ENCODE assay signal across 8 cellular contexts in the genomic region with DNA sequence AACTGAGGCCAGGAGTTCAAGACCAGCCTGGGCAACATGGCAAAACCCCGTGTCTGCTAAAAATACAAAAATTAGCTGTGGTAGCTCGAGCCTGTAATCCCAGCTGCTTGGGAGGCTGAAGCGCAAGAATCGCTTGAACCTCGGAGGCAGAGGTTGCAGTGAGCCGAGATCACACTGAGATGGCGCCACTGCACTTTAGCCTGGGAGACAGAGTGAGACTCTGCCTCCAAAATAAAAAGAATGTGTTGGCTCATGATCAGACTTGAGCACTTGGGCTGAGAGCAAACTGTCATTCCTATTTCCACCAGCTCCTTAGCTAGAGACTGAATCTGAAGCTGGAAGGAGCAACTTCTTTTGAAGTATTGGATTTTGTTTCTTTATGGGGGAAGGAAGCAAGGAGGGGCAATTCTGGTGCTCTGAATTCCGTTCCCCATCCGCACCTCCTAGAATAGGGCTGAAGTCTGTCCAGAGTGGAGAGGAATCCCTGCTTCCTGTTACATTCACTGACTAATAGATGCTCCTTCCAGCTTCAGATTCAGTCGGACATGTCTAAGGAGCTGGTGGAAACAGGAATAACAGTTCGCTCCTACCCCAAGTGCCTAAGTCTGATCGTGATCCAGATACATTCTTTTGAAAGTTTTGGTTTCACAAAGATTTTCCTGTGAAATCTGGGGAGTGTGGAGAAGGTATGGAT. TPM values are rescaled to one million over a fixed set of nuclear protein-coding genes. Genes with fewer than 3 reads are reported as not detected.
DNase-seq lines count a peak whose midpoint lies in the region; ATAC-seq lines count a peak whose summit lies in the region.

No MANE protein-coding gene starts in this region.

- no peak overlapping the region for H3K4me3 Mint-ChIP-seq in dendritic cell treated with granulocyte-macrophage colony-stimulating factor and Interleukin-4, amounts not matched to agents 40 ng/mL and 50 ng/mL, for 4 days
- peak overlapping the region in 1 of 8 donors; percentile 47 for H3K4me3 Mint-ChIP-seq in naive B cell

- H3K27ac Mint-ChIP-seq in dendritic cell treated with granulocyte-macrophage colony-stimulating factor and Interleukin-4, amounts not matched to agents 40 ng/mL and 50 ng/mL, for 4 days: peak overlapping the region; percentile 11
- peak overlapping the region in 5 of 6 donors; percentile 37 to 89 (median 47) for H3K27ac Mint-ChIP-seq in naive B cell

- DNase-seq in A172 (ENCODE audit: low spot score): peak; percentile 26
- peak; percentile 62 for DNase-seq in ELF-1 (ENCODE audit: low read depth, low spot score)
- DNase-seq in RPMI8226: peak; percentile 60
- no peak for DNase-seq in naive B cell
- no peak for DNase-seq in stimulated activated naive CD8-positive, alpha-beta T cell treated with anti-CD3 and anti-CD28 coated beads, Interleukin-15, Interleukin-2, amounts not matched to agents 100 U/mL and 50 U/mL, for 24 hours

- no peak for ATAC-seq in naive B cell (ENCODE audit: low read depth in 2 of 2)
- ATAC-seq in HG02571 (IDR thresholded peaks at IDR 0.05; ENCODE audit: unreplicated experiment): no peak
- no peak for ATAC-seq in stimulated activated naive CD8-positive, alpha-beta T cell treated with anti-CD3 and anti-CD28 coated beads, Interleukin-15, Interleukin-2, amounts not matched to agents 100 U/mL and 50 U/mL, for 24 hours
- no peak for ATAC-seq in GM19324 (IDR thresholded peaks at IDR 0.05; ENCODE audit: low FRiP score, unreplicated experiment)

- peaks cover 35% of the 10 kb centered on the region for H3K4me1 Mint-ChIP-seq in dendritic cell treated with granulocyte-macrophage colony-stimulating factor and Interleukin-4, amounts not matched to agents 40 ng/mL and 50 ng/mL, for 4 days (ENCODE audit: low read depth)
- H3K4me1 Mint-ChIP-seq in naive B cell: peaks cover 21 to 41% (median 31%) of the 10 kb centered on the region in 3 donors

- intact Hi-C loops in dendritic cell treated with granulocyte-macrophage colony-stimulating factor and Interleukin-4, amounts not matched to agents 40 ng/mL and 50 ng/mL, for 4 days (cut with micrococcal nuclease): no loop called here

- H3K36me3 Mint-ChIP-seq in dendritic cell treated with granulocyte-macrophage colony-stimulating factor and Interleukin-4, amounts not matched to agents 40 ng/mL and 50 ng/mL, for 4 days (ENCODE audit: low read depth): peaks cover 62% of the 10 kb centered on the region
- no peaks in the 10 kb centered on the region for H3K36me3 Mint-ChIP-seq in naive B cell

- no peaks in the 10 kb centered on the region for H3K27me3 Mint-ChIP-seq in dendritic cell treated with granulocyte-macrophage colony-stimulating factor and Interleukin-4, amounts not matched to agents 40 ng/mL and 50 ng/mL, for 4 days
- no peaks in the 10 kb centered on the region for H3K27me3 Mint-ChIP-seq in naive B cell

- no peaks in the 10 kb centered on the region for H3K9me3 Mint-ChIP-seq in dendritic cell treated with granulocyte-macrophage colony-stimulating factor and Interleukin-4, amounts not matched to agents 40 ng/mL and 50 ng/mL, for 4 days
- H3K9me3 Mint-ChIP-seq in naive B cell: no peaks in the 10 kb centered on the region

RNA-seq across cellular contexts. Expression of a gene that starts 3.8 kb away (rescaled TPM):
- total RNA-seq in A172 (2014; rRNA removed; shearing (Covaris generic)): 27.4 and 28.3 TPM in 2 replicates
- polyA plus RNA-seq in naive B cell (ENCODE audit: low read depth in 6 of 6): 10 to 100 TPM; 31.7 to 61.5 (median 41.1) TPM

RNA-seq across cellular contexts. Expression of a gene that starts 16.1 kb away (rescaled TPM):
- total RNA-seq in A172 (2014; rRNA removed; shearing (Covaris generic)): 41.0 and 47.1 TPM in 2 replicates
- 1 to 10 TPM; 1.5 to 5.3 (median 2.8) TPM for polyA plus RNA-seq in naive B cell (ENCODE audit: low read depth in 6 of 6)

RNA-seq across cellular contexts. Expression of a gene that starts 17.0 kb away (rescaled TPM):
- 15.0 and 26.1 TPM in 2 replicates for total RNA-seq in A172 (2014; rRNA removed; shearing (Covaris generic))
- polyA plus RNA-seq in naive B cell (ENCODE audit: low read depth in 6 of 6): 10 to 100 TPM in 1 of 6 donors, 1 to 10 TPM in 5; 3.1 to 16.1 (median 8.4) TPM

Comparison
In these comparisons a context has a peak if more than half of its experiments do, and no peak if none do; other contexts are left out.
1. DNase-seq: peak in A172 (single experiment), ELF-1 (single experiment) and RPMI8226 (single experiment); none in naive B cell (single experiment) and stimulated activated naive CD8-positive, alpha-beta T cell treated with anti-CD3 and anti-CD28 coated beads, Interleukin-15, Interleukin-2, amounts not matched to agents 100 U/mL and 50 U/mL, for 24 hours (single experiment).